Comparison of ENCODE assay signal across 10 cellular contexts in genomic region chr17:39224778-39225307, GRCh38. TPM values are rescaled to one million over a fixed set of nuclear protein-coding genes. Genes with fewer than 3 reads are reported as not detected.
DNase-seq lines count a peak whose midpoint lies in the region; ATAC-seq and TF ChIP-seq lines count a peak whose summit lies in the region.
"Had no signal": no experiment of that assay in that cellular context is flagged by ENCODE, and none has a peak within 500 bp of the region (broad histone marks: within the 10 kb centered on the region; RNA-seq: fewer than 3 reads in every experiment).

No MANE protein-coding gene starts in this region.

- H3K23ac ChIP-seq in neuronal stem cell (ENCODE audit: low read depth, low read length, poor library complexity): peak overlapping the region; percentile 90

- peak overlapping the region; percentile 60 for H3K14ac ChIP-seq in neuronal stem cell (ENCODE audit: low read length)

- peak overlapping the region; percentile 75 for H3K9ac ChIP-seq in neuronal stem cell (ENCODE audit: low read depth, low read length, poor library complexity)

- ATAC-seq in CD4-positive, alpha-beta T cell (ENCODE audit: poor library complexity): peak; percentile 49
- ATAC-seq: left colon had no signal

- peak overlapping the region; percentile 96 for H2BK15ac ChIP-seq in neuronal stem cell (ENCODE audit: low read length)

- CTCF ChIA-PET in CD4-positive, alpha-beta T cell (lab: Charles Lee): no interaction called here
- CTCF ChIA-PET in RWPE1 (lab: Yijun Ruan, JAX): no interaction called here

- H3K27me3 ChIP-seq in CD4-positive, alpha-beta T cell (ENCODE audit: control insufficient read depth, insufficient read depth, low read length): peaks cover 48% of the 10 kb centered on the region
- peaks cover 0 to 14% of the 10 kb centered on the region in 2 donors for H3K27me3 ChIP-seq in Peyer's patch
- H3K27me3 ChIP-seq in esophagus muscularis mucosa: peaks cover 0 to 64% (median 19%) of the 10 kb centered on the region in 4 donors
- H3K27me3 ChIP-seq in neuronal stem cell (ENCODE audit: control insufficient read depth in 3 of 3, insufficient read depth in 3 of 3, low read depth in 1 of 3, low read length in 3 of 3): peaks cover 16 to 64% (median 41%) of the 10 kb centered on the region in 3 experiments

- no peak overlapping the region for H4K91ac ChIP-seq in neuronal stem cell (ENCODE audit: low read depth, low read length, poor library complexity)

- peak overlapping the region; percentile 27 for H2BK5ac ChIP-seq in neuronal stem cell (ENCODE audit: low read length)

- peak overlapping the region; percentile 88 for H2AK5ac ChIP-seq in neuronal stem cell (ENCODE audit: low read depth, low read length)

- peaks cover 0 to 19% (median 14%) of the 10 kb centered on the region in 4 donors for H3K4me1 ChIP-seq in Peyer's patch
- H3K4me1 ChIP-seq in esophagus muscularis mucosa: peaks cover 14 to 23% (median 21%) of the 10 kb centered on the region in 4 donors
- H3K4me1 ChIP-seq in neuronal stem cell (ENCODE audit: control insufficient read depth in 2 of 2, insufficient read depth in 1 of 2, low read depth in 1 of 2, low read length in 2 of 2): peaks cover 8 to 13% of the 10 kb centered on the region in 2 donors

- no peaks in the 10 kb centered on the region for H3K9me3 Mint-ChIP-seq in CD4-positive, alpha-beta T cell

- WGBS in esophagus muscularis mucosa: 7% methylated on average over 30 of the region's 68 CpGs
- no CpG with 5 or more reads among the region's 68 CpGs for WGBS in neuronal stem cell (ENCODE audit: extremely low coverage in 2 of 2, insufficient read length in 2 of 2, insufficient replicate concordance in 1 of 2), 2 donors

- peak overlapping the region; percentile 94 for H3K4me2 ChIP-seq in neuronal stem cell (ENCODE audit: insufficient read depth, low read length, poor library complexity, severe bottlenecking)

- H3K4me3 Mint-ChIP-seq in CD4-positive, alpha-beta T cell: peak overlapping the region; percentile 76

- peak overlapping the region; percentile 92 for H2AFZ ChIP-seq in neuronal stem cell (ENCODE audit: low read length)

- H3K4me3 ChIP-seq in Peyer's patch (peak overlapping the region; percentile 14 to 51 (median 42)), esophagus muscularis mucosa (peak overlapping the region; percentile 51 to 55 (median 53)), neuronal stem cell (ENCODE audit: low read length in 2 of 2) (peak overlapping the region; percentile 9 to 83)

- no peak for TF ChIP-seq EP300 in esophagus muscularis mucosa (IDR thresholded peaks at IDR 0.05)

- no peaks in the 10 kb centered on the region for H3K36me3 ChIP-seq in Peyer's patch
- no peaks in the 10 kb centered on the region for H3K36me3 ChIP-seq in esophagus muscularis mucosa
- no peaks in the 10 kb centered on the region for H3K36me3 ChIP-seq in neuronal stem cell (replicated peaks in 1 of 2; ENCODE audit: control insufficient read depth in 2 of 2, insufficient read depth in 2 of 2, low read length in 2 of 2)
- H3K36me3 ChIP-seq: adrenal gland had no signal

- H4K8ac ChIP-seq in neuronal stem cell (ENCODE audit: low read depth, low read length): peak overlapping the region; percentile 76

- no peaks in the 10 kb centered on the region for H3K79me1 ChIP-seq in neuronal stem cell (ENCODE audit: low read depth, low read length)

- no peak overlapping the region for H3K27ac Mint-ChIP-seq in CD4-positive, alpha-beta T cell

- no peak overlapping the region for H2BK120ac ChIP-seq in neuronal stem cell (ENCODE audit: low read depth, low read length)

- H3K18ac ChIP-seq in neuronal stem cell (ENCODE audit: low read length): peak overlapping the region; percentile 96

- DNase-seq in CD4-positive, alpha-beta T cell: no peak
- DNase-seq in Peyer's patch: no peak
- DNase-seq in esophagus muscularis mucosa (ENCODE audit: extremely low spot score): no peak
- no peak for DNase-seq in neuronal stem cell (ENCODE audit: low spot score)
- DNase-seq in GM20000 (ENCODE audit: low spot score): no peak
- no peak for DNase-seq in RWPE1 (ENCODE audit: low spot score)
- no peak for DNase-seq in germinal center (ENCODE audit: low spot score)
- DNase-seq in NCI-H2171 (lab: John Stamatoyannopoulos, UW): no peak
- DNase-seq: adrenal gland, left colon had no signal

- POLR2A ChIA-PET in CD4-positive, alpha-beta T cell (lab: Charles Lee): no interaction called here
- POLR2A ChIA-PET in RWPE1 (lab: Yijun Ruan, JAX; ENCODE audit: low non-redundant PET): no interaction called here

- no peak overlapping the region for H3K27ac ChIP-seq in CD4-positive, alpha-beta T cell (ENCODE audit: low read depth, low read length)
- H3K27ac ChIP-seq in Peyer's patch (peak overlapping the region in 1 of 4 donors; percentile 17), esophagus muscularis mucosa (replicated peaks in 1 of 4) (no peak overlapping the region), neuronal stem cell (replicated peaks; ENCODE audit: low read length) (no peak overlapping the region), RWPE1 (no peak overlapping the region)
- H3K27ac ChIP-seq: adrenal gland had no signal

- H3K4ac ChIP-seq in neuronal stem cell (ENCODE audit: low read length): no peak overlapping the region

- H3K4me1 Mint-ChIP-seq in CD4-positive, alpha-beta T cell (ENCODE audit: low read depth): peaks cover 5% of the 10 kb centered on the region

- H3K27me3 Mint-ChIP-seq in CD4-positive, alpha-beta T cell: peaks cover 61% of the 10 kb centered on the region

- H2BK12ac ChIP-seq in neuronal stem cell (ENCODE audit: low read length): peak overlapping the region; percentile 96

- no peaks in the 10 kb centered on the region for H3K36me3 Mint-ChIP-seq in CD4-positive, alpha-beta T cell (ENCODE audit: low read depth)

- intact Hi-C loops in CD4-positive, alpha-beta T cell (cut with DNase I, micrococcal nuclease): no loop called here
- intact Hi-C loops in esophagus muscularis mucosa (cut with DNase I): no loop called here

- TF ChIP-seq CTCF in CD4-positive, alpha-beta T cell (IDR thresholded peaks at IDR 0.05): no peak
- TF ChIP-seq CTCF in Peyer's patch (IDR thresholded peaks at IDR 0.05) (no peak), esophagus muscularis mucosa (IDR thresholded peaks at IDR 0.05) (no peak), GM20000 (IDR thresholded peaks at IDR 0.05; ENCODE audit: extremely low read depth, missing control alignments) (no peak), RWPE1 (conservative IDR thresholded peaks at IDR 0.05; ENCODE audit: low read depth) (no peak)

- TF ChIP-seq POLR2A in Peyer's patch (IDR thresholded peaks at IDR 0.05) (no peak), esophagus muscularis mucosa (IDR thresholded peaks at IDR 0.05; ENCODE audit: low read depth) (no peak)

- no peaks in the 10 kb centered on the region for H3K9me3 ChIP-seq in CD4-positive, alpha-beta T cell (ENCODE audit: control insufficient read depth, low read length)
- H3K9me3 ChIP-seq in Peyer's patch: no peaks in the 10 kb centered on the region
- no peaks in the 10 kb centered on the region for H3K9me3 ChIP-seq in esophagus muscularis mucosa
- H3K9me3 ChIP-seq in neuronal stem cell (replicated peaks in 1 of 2; ENCODE audit: control insufficient read depth in 2 of 2, insufficient read depth in 1 of 2, low read depth in 1 of 2, low read length in 2 of 2): peaks cover 0 to 1% of the 10 kb centered on the region in 2 donors
- H3K9me3 ChIP-seq: adrenal gland had no signal

RNA-seq across cellular contexts. Expression of gene STAC2, which starts 0.9 kb away (rescaled TPM):
- total RNA-seq in CD4-positive, alpha-beta T cell: not detected
- total RNA-seq in Peyer's patch: under 1 TPM in 2 of 4 donors, not detected in 2; 0.27 to 0.66 TPM
- under 1 TPM in 2 of 4 donors, not detected in 2; 0.17 to 0.29 TPM for total RNA-seq in esophagus muscularis mucosa
- polyA plus RNA-seq in neuronal stem cell (2013, experiment 1 of 2): 3.2 TPM
- 3.3 TPM for polyA plus RNA-seq in neuronal stem cell (2013, experiment 2 of 2)

RNA-seq across cellular contexts. Expression of gene RPL19, which starts 24.8 kb away (rescaled TPM):
- total RNA-seq in CD4-positive, alpha-beta T cell: 1,000 to 10,000 TPM; 3,527 to 3,670 TPM
- total RNA-seq in Peyer's patch (1,000 to 10,000 TPM in 3 of 4 donors, 100 to 1,000 TPM in 1; 932 to 2,029 (median 1,420) TPM), esophagus muscularis mucosa (1,000 to 10,000 TPM; 1,760 to 2,905 (median 2,361) TPM)
- polyA plus RNA-seq in neuronal stem cell (2013, experiment 1 of 2): 2,934 TPM
- 2,874 TPM for polyA plus RNA-seq in neuronal stem cell (2013, experiment 2 of 2)

RNA-seq across cellular contexts. Expression of gene CACNB1, which starts 27.4 kb away (rescaled TPM):
- 10 to 100 TPM; 14.9 to 15.5 TPM for total RNA-seq in CD4-positive, alpha-beta T cell
- total RNA-seq in Peyer's patch (1 to 10 TPM; 2.5 to 5.0 (median 2.8) TPM), esophagus muscularis mucosa (1 to 10 TPM; 3.1 to 8.0 (median 5.4) TPM)
- 5.8 TPM for polyA plus RNA-seq in neuronal stem cell (2013, experiment 1 of 2)
- 5.9 TPM for polyA plus RNA-seq in neuronal stem cell (2013, experiment 2 of 2)

RNA-seq across cellular contexts. Expression of gene ARL5C, which starts 58.9 kb away (rescaled TPM):
- total RNA-seq in CD4-positive, alpha-beta T cell: not detected
- not detected for total RNA-seq in Peyer's patch
- 1 to 10 TPM in 1 of 4 donors, not detected in 3; 1.7 TPM for total RNA-seq in esophagus muscularis mucosa
- polyA plus RNA-seq in neuronal stem cell (2013, experiment 1 of 2): not detected
- not detected for polyA plus RNA-seq in neuronal stem cell (2013, experiment 2 of 2)
- total RNA-seq: adrenal gland had no signal
- polyA plus RNA-seq: adrenal gland had no signal
